Comparison of ENCODE assay signal across 33 cellular contexts in genomic region chr6:150308812-150309475, GRCh38. TPM values are rescaled to one million over a fixed set of nuclear protein-coding genes. Genes with fewer than 3 reads are reported as not detected.
"Had no signal": no experiment of that assay in that cellular context is flagged by ENCODE, and none has a peak within 500 bp of the region (broad histone marks: within the 10 kb centered on the region; RNA-seq: fewer than 3 reads in every experiment).

No MANE protein-coding gene starts in this region.

- H3K27ac Mint-ChIP-seq: memory B cell; naive thymus-derived CD4-positive, alpha-beta T cell; natural killer cell treated with Interleukin-12 subunit alpha and Interleukin-12 subunit beta and Interleukin-15 and Interleukin-18, amount 100 ng/mL, for 72 hours; stimulated activated naive B cell treated with anti-CD40 and anti-IgM and Interleukin-4, amounts not matched to agents 10 μg/mL and 1 μg/mL and 100 μg/mL, for 72 hours had no signal

- H3K4me3 Mint-ChIP-seq: memory B cell; naive thymus-derived CD4-positive, alpha-beta T cell; stimulated activated naive B cell treated with anti-CD40 and anti-IgM and Interleukin-4, amounts not matched to agents 10 μg/mL and 1 μg/mL and 100 μg/mL, for 72 hours had no signal

- H3K9me3 Mint-ChIP-seq: memory B cell; natural killer cell treated with Interleukin-12 subunit alpha and Interleukin-12 subunit beta and Interleukin-15 and Interleukin-18, amount 100 ng/mL, for 72 hours had no signal

- H3K79me2 ChIP-seq: hepatocyte had no signal

- H3K4me1 ChIP-seq: left ventricle myocardium inferior, pancreas, prostate gland, sigmoid colon, spleen, stomach had no signal

- ATAC-seq: mucosa of descending colon; naive thymus-derived CD4-positive, alpha-beta T cell; natural killer cell treated with Interleukin-12 subunit alpha and Interleukin-12 subunit beta and Interleukin-15 and Interleukin-18, amount 100 ng/mL, for 72 hours; pancreas; right cardiac atrium; stimulated activated naive B cell treated with anti-CD40 and anti-IgM and Interleukin-4, amounts not matched to agents 10 μg/mL and 1 μg/mL and 100 μg/mL, for 72 hours; stimulated activated naive CD8-positive, alpha-beta T cell treated with anti-CD3 and anti-CD28 coated beads, Interleukin-15, Interleukin-2, amounts not matched to agents 100 U/mL and 50 U/mL, for 24 hours; upper lobe of right lung had no signal

- DNase-seq: islet precursor cell; left ventricle myocardium inferior; midbrain; mucosa of descending colon; naive thymus-derived CD4-positive, alpha-beta T cell; nucleus accumbens; pancreas; retina; right cardiac atrium; sigmoid colon; small intestine; spleen; stimulated activated CD4-positive, alpha-beta T cell treated with anti-CD3 and anti-CD28 coated beads, Interleukin-2, amount 100 ng/mL, for 48 hours; stimulated activated CD4-positive, alpha-beta T cell treated with anti-CD3 and anti-CD28 coated beads, Interleukin-4, amount 100 ng/mL, for 4 hours; stimulated activated CD8-positive, alpha-beta memory T cell treated with anti-CD3 and anti-CD28 coated beads, Interleukin-4, amount 100 ng/mL, for 48 hours; stimulated activated naive B cell treated with anti-CD40 and anti-IgM and Interleukin-4, amounts not matched to agents 10 μg/mL and 1 μg/mL and 100 μg/mL, for 72 hours; stimulated activated naive CD8-positive, alpha-beta T cell treated with anti-CD3 and anti-CD28 coated beads, Interleukin-15, Interleukin-2, amounts not matched to agents 100 U/mL and 50 U/mL, for 24 hours; stomach; testis; thyroid gland; trophoblast cell; upper lobe of right lung had no signal

- H3K36me3 ChIP-seq: left ventricle myocardium inferior, pancreas, prostate gland, sigmoid colon, spleen, stomach, thyroid gland, upper lobe of right lung had no signal

- H3K27me3 ChIP-seq: hepatocyte, pancreas, sigmoid colon, stomach, testis, thyroid gland, upper lobe of right lung had no signal

- H2AFZ ChIP-seq: hepatocyte had no signal

- H3K27ac ChIP-seq: hepatocyte, left ventricle myocardium inferior, pancreas, prostate gland, sigmoid colon, stomach, testis, thyroid gland, upper lobe of right lung had no signal

- H3K4me1 Mint-ChIP-seq: memory B cell; stimulated activated naive B cell treated with anti-CD40 and anti-IgM and Interleukin-4, amounts not matched to agents 10 μg/mL and 1 μg/mL and 100 μg/mL, for 72 hours had no signal

- H3K36me3 Mint-ChIP-seq: memory B cell; naive thymus-derived CD4-positive, alpha-beta T cell; natural killer cell treated with Interleukin-12 subunit alpha and Interleukin-12 subunit beta and Interleukin-15 and Interleukin-18, amount 100 ng/mL, for 72 hours; stimulated activated naive B cell treated with anti-CD40 and anti-IgM and Interleukin-4, amounts not matched to agents 10 μg/mL and 1 μg/mL and 100 μg/mL, for 72 hours had no signal

- H3K4me3 ChIP-seq: hepatocyte, left ventricle myocardium inferior, lung, mucosa of descending colon, pancreas, prostate gland, sigmoid colon, spleen, stomach, testis, thyroid gland, upper lobe of right lung had no signal

- FAIRE-seq: pancreas, small intestine, urothelium cell line had no signal

- H3K9me3 ChIP-seq: left ventricle myocardium inferior, mucosa of descending colon, pancreas, prostate gland, sigmoid colon, spleen, stomach, testis, thyroid gland, upper lobe of right lung had no signal

- H3K4me2 ChIP-seq: hepatocyte had no signal

RNA-seq across cellular contexts. Expression of gene IYD, which starts 59.9 kb away (rescaled TPM):
- total RNA-seq: kidney epithelial cell; left ventricle myocardium inferior; mesenteric fat pad; myocyte; naive thymus-derived CD4-positive, alpha-beta T cell; natural killer cell treated with Interleukin-12 subunit alpha and Interleukin-12 subunit beta and Interleukin-15 and Interleukin-18, amount 100 ng/mL, for 72 hours; osteoblast; right cardiac atrium; spleen had no signal
- polyA plus RNA-seq: naive thymus-derived CD4-positive, alpha-beta T cell; neural cell; right cardiac atrium; spleen had no signal
